1 cellular context compared by ENCODE assay signal in the genomic region with DNA sequence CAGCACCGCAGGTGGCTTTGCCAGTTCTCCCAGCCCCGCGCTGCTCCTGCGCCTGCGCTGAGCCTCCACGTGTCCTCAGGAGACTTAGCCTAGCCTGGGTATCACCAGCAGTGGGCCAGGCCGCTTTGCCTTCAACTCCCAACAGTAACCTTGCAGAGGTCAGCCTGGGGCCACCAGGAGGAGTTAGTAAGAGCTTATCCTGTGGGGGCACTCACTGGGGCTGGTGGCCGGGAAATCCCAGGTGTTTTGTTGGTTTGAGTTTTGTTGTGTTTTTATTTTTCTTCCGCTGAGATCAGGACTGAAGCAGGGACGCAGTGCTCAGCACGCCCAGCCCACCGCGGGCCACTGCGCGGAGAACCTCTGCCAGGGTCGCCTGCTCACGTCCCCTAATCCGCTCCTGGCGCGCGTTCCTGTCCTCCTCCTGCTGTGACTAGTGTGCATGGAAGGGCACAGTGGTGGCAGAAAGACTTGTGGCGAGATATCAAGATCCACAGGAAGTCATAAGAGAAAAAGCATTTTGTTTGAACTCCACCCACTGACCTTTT.
TF ChIP-seq lines count a peak whose summit lies in the region.

No MANE protein-coding gene starts in this region.

TF ChIP-seq in HepG2, 621 proteins besides CTCF, POLR2A, EP300 and RAD21 (continued from another document and continues in another):
- TF ChIP-seq, protein P1, sequence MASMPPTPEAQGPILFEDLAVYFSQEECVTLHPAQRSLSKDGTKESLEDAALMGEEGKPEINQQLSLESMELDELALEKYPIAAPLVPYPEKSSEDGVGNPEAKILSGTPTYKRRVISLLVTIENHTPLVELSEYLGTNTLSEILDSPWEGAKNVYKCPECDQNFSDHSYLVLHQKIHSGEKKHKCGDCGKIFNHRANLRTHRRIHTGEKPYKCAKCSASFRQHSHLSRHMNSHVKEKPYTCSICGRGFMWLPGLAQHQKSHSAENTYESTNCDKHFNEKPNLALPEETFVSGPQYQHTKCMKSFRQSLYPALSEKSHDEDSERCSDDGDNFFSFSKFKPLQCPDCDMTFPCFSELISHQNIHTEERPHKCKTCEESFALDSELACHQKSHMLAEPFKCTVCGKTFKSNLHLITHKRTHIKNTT (CRISPR knock-in tag; IDR thresholded peaks at IDR 0.05) = no peak
- TF ChIP-seq ZSCAN21 (CRISPR knock-in tag; IDR thresholded peaks at IDR 0.05; ENCODE audit: borderline replicate concordance) (peak; percentile 84), ZNF563 (CRISPR knock-in tag; IDR thresholded peaks at IDR 0.05) (no peak), TFDP2 (CRISPR knock-in tag; IDR thresholded peaks at IDR 0.05) (peak; percentile 74; the same call in 1 of the 2 replicates), MYPOP (CRISPR knock-in tag; IDR thresholded peaks at IDR 0.05) (peak; percentile 69; the same call in 1 of the 2 replicates), ZNF329 (CRISPR knock-in tag; IDR thresholded peaks at IDR 0.05; ENCODE audit: low read depth) (no peak), FOSL2 (CRISPR knock-in tag; IDR thresholded peaks at IDR 0.05) (peak; percentile 56; the same call in 1 of the 2 replicates), NFRKB (IDR thresholded peaks at IDR 0.05) (no peak), POLR2G (IDR thresholded peaks at IDR 0.05; ENCODE audit: low read depth, low read length) (peak; percentile 92), ZNF501 (CRISPR knock-in tag; IDR thresholded peaks at IDR 0.05) (peak; percentile 66), SKI (IDR thresholded peaks at IDR 0.05; ENCODE audit: partially characterized antibody) (peak; percentile 51), ZNF333 (CRISPR knock-in tag; IDR thresholded peaks at IDR 0.05; ENCODE audit: borderline replicate concordance) (no peak), CCAR2 (optimal IDR thresholded peaks at IDR 0.05; ENCODE audit: low read depth, low read length) (no peak), GATAD2A (CRISPR knock-in tag; IDR thresholded peaks at IDR 0.05) (peak; percentile 76), ZNF317 (CRISPR knock-in tag; IDR thresholded peaks at IDR 0.05) (0 out of 2 replicates have a peak, but pooled peaks have one; percentile 24), SIX4 (CRISPR knock-in tag; IDR thresholded peaks at IDR 0.05) (no peak; the same call in 1 of the 2 replicates), AGO1 (IDR thresholded peaks at IDR 0.05; ENCODE audit: low read depth, low read length, poor library complexity, severe bottlenecking) (peak; percentile 66), FIP1L1 (IDR thresholded peaks at IDR 0.05; ENCODE audit: borderline replicate concordance, insufficient read depth, low read depth, low read length) (0 out of 2 replicates have a peak, but pooled peaks have one; percentile 36), IKZF4 (CRISPR knock-in tag; IDR thresholded peaks at IDR 0.05; ENCODE audit: borderline replicate concordance, low read depth, not compliant biosample characterization) (peak; percentile 81), RFX5 (IDR thresholded peaks at IDR 0.05; ENCODE audit: low read depth, low read length) (no peak), ZNF3 (CRISPR knock-in tag; IDR thresholded peaks at IDR 0.05) (no peak), ATF3 (CRISPR knock-in tag; IDR thresholded peaks at IDR 0.05) (no peak), IRF2 (CRISPR knock-in tag; IDR thresholded peaks at IDR 0.05) (peak; percentile 67), ZNF207 (IDR thresholded peaks at IDR 0.05; ENCODE audit: borderline replicate concordance) (no peak), NR1H2 (CRISPR knock-in tag; IDR thresholded peaks at IDR 0.05; ENCODE audit: borderline replicate concordance, low read depth) (no peak), MAX (IDR thresholded peaks at IDR 0.05) (peak; percentile 97), ARHGAP35 (CRISPR knock-in tag; IDR thresholded peaks at IDR 0.05; ENCODE audit: borderline replicate concordance) (0 out of 2 replicates have a peak, but pooled peaks have one; percentile 41), ZNF75D (CRISPR knock-in tag; IDR thresholded peaks at IDR 0.05; ENCODE audit: borderline replicate concordance) (no peak), ZFP90 (CRISPR knock-in tag; IDR thresholded peaks at IDR 0.05; ENCODE audit: borderline replicate concordance) (peak; percentile 61; the same call in 1 of the 2 replicates), NR2F6 (IDR thresholded peaks at IDR 0.05) (peak; percentile 81), NR2F6 (CRISPR knock-in tag; IDR thresholded peaks at IDR 0.05) (peak; percentile 67), NCOR1 (IDR thresholded peaks at IDR 0.05; ENCODE audit: borderline replicate concordance, low read length) (no peak), BRCA1 (CRISPR knock-in tag; IDR thresholded peaks at IDR 0.05) (no peak), ZNF687 (CRISPR knock-in tag; IDR thresholded peaks at IDR 0.05) (peak; percentile 98), MAFK (conservative IDR thresholded peaks at IDR 0.05 in 1 of 2, IDR thresholded peaks at IDR 0.05 in 1 of 2; ENCODE audit: low read length in 2 of 2) (no peak)
- TF ChIP-seq, protein P2, sequence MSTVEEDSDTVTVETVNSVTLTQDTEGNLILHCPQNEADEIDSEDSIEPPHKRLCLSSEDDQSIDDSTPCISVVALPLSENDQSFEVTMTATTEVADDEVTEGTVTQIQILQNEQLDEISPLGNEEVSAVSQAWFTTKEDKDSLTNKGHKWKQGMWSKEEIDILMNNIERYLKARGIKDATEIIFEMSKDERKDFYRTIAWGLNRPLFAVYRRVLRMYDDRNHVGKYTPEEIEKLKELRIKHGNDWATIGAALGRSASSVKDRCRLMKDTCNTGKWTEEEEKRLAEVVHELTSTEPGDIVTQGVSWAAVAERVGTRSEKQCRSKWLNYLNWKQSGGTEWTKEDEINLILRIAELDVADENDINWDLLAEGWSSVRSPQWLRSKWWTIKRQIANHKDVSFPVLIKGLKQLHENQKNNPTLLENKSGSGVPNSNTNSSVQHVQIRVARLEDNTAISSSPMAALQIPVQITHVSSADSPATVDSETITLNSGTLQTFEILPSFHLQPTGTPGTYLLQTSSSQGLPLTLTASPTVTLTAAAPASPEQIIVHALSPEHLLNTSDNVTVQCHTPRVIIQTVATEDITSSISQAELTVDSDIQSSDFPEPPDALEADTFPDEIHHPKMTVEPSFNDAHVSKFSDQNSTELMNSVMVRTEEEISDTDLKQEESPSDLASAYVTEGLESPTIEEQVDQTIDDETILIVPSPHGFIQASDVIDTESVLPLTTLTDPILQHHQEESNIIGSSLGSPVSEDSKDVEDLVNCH (CRISPR knock-in tag; IDR thresholded peaks at IDR 0.05) = no peak
- TF ChIP-seq, protein P3, sequence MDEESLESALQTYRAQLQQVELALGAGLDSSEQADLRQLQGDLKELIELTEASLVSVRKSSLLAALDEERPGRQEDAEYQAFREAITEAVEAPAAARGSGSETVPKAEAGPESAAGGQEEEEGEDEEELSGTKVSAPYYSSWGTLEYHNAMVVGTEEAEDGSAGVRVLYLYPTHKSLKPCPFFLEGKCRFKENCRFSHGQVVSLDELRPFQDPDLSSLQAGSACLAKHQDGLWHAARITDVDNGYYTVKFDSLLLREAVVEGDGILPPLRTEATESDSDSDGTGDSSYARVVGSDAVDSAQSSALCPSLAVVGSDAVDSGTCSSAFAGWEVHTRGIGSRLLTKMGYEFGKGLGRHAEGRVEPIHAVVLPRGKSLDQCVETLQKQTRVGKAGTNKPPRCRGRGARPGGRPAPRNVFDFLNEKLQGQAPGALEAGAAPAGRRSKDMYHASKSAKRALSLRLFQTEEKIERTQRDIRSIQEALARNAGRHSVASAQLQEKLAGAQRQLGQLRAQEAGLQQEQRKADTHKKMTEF (CRISPR knock-in tag; IDR thresholded peaks at IDR 0.05) = peak; percentile 61; the same call in 1 of the 2 replicates
- TF ChIP-seq, protein P4, sequence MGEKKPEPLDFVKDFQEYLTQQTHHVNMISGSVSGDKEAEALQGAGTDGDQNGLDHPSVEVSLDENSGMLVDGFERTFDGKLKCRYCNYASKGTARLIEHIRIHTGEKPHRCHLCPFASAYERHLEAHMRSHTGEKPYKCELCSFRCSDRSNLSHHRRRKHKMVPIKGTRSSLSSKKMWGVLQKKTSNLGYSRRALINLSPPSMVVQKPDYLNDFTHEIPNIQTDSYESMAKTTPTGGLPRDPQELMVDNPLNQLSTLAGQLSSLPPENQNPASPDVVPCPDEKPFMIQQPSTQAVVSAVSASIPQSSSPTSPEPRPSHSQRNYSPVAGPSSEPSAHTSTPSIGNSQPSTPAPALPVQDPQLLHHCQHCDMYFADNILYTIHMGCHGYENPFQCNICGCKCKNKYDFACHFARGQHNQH (CRISPR knock-in tag; IDR thresholded peaks at IDR 0.05) = peak; percentile 67
- TF ChIP-seq, protein P5, sequence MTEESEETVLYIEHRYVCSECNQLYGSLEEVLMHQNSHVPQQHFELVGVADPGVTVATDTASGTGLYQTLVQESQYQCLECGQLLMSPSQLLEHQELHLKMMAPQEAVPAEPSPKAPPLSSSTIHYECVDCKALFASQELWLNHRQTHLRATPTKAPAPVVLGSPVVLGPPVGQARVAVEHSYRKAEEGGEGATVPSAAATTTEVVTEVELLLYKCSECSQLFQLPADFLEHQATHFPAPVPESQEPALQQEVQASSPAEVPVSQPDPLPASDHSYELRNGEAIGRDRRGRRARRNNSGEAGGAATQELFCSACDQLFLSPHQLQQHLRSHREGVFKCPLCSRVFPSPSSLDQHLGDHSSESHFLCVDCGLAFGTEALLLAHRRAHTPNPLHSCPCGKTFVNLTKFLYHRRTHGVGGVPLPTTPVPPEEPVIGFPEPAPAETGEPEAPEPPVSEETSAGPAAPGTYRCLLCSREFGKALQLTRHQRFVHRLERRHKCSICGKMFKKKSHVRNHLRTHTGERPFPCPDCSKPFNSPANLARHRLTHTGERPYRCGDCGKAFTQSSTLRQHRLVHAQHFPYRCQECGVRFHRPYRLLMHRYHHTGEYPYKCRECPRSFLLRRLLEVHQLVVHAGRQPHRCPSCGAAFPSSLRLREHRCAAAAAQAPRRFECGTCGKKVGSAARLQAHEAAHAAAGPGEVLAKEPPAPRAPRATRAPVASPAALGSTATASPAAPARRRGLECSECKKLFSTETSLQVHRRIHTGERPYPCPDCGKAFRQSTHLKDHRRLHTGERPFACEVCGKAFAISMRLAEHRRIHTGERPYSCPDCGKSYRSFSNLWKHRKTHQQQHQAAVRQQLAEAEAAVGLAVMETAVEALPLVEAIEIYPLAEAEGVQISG (CRISPR knock-in tag; IDR thresholded peaks at IDR 0.05) = peak; percentile 67; the same call in 1 of the 2 replicates
- TF ChIP-seq, protein P6, sequence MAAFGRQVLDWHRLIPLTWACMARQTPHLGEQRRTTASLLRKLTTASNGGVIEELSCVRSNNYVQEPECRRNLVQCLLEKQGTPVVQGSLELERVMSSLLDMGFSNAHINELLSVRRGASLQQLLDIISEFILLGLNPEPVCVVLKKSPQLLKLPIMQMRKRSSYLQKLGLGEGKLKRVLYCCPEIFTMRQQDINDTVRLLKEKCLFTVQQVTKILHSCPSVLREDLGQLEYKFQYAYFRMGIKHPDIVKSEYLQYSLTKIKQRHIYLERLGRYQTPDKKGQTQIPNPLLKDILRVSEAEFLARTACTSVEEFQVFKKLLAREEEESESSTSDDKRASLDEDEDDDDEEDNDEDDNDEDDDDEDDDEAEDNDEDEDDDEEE (CRISPR knock-in tag; IDR thresholded peaks at IDR 0.05) = no peak
- TF ChIP-seq, protein P7, sequence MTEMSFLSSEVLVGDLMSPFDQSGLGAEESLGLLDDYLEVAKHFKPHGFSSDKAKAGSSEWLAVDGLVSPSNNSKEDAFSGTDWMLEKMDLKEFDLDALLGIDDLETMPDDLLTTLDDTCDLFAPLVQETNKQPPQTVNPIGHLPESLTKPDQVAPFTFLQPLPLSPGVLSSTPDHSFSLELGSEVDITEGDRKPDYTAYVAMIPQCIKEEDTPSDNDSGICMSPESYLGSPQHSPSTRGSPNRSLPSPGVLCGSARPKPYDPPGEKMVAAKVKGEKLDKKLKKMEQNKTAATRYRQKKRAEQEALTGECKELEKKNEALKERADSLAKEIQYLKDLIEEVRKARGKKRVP (CRISPR knock-in tag; IDR thresholded peaks at IDR 0.05) = no peak
